1 cellular context compared by ENCODE assay signal in the genomic region with DNA sequence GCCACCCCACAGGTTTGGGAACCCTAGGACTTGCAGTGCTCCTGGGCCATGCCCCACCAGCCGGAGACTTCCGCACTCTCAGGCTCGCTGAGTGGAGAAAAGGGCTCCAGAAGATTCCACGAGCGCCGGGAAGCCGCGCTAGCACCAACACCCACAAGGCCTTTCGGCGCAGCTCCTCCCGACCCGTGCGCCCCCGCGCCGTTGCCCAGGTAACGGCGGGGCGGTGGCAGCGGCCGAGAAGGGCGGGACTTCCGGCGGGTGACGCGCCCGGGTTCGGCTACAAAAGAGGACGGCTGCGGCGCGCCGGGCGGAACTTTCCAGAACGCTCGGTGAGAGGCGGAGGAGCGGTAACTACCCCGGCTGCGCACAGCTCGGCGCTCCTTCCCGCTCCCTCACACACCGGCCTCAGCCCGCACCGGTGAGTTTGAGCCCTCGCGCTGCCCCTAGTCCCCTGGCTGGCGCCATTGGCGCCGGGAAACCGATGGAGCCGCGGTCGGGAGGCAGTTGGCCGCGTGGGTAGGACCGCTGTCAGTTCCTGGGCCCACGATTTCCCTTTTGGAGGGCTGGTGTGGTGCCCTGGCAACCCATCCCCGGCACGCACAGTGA.
TF ChIP-seq lines count a peak whose summit lies in the region.

Gene DNAJA1 (plus strand): TSS at position 308 of the 606 bp plus-strand sequence. CDS start 1,212 bp downstream, outside the sequence.

TF ChIP-seq in IMR-90, 13 proteins besides CTCF, POLR2A, EP300 and RAD21 (continued from another document):
- TF ChIP-seq SMC3 (IDR thresholded peaks at IDR 0.05; ENCODE audit: low read depth, low read length): no peak
TF ChIP-seq in IMR-90: peak in this region for 4.
